ENCODE assay signal across 8 cellular contexts in the genomic region with DNA sequence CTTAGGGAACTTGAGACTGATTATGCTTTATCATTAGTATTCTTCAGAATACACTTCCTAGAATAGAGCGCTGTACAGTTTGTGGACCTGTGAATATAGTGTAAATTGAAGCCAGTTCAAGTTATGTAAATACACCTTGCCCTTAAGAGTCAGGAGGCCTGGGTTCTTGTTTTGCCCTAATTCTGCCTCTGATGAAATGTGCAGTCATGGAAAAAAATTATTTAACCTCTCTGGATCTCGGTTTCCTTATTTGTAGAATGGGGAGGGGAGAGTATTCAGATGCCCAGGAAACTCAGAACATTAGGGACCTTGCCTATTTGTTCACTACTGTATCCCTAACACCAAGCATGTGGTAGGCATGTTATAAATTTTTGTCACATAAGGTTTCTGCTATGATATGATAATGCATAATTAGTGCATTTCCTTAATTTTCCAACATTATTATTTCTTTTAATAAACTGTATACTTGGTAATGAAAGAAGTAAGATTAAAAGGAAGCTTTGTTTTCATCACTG. TPM values are rescaled to one million over a fixed set of nuclear protein-coding genes. Genes with fewer than 3 reads are reported as not detected.
DNase-seq lines count a peak whose midpoint lies in the region; ATAC-seq and TF ChIP-seq lines count a peak whose summit lies in the region.

No MANE protein-coding gene starts in this region.

- no peaks in the 10 kb centered on the region for H3K9me3 Mint-ChIP-seq in CD4-positive, CD25-positive, alpha-beta regulatory T cell
- peaks cover 0 to 4% (median 0%) of the 10 kb centered on the region in 11 donors for H3K9me3 Mint-ChIP-seq in naive thymus-derived CD4-positive, alpha-beta T cell

- no peaks in the 10 kb centered on the region for H3K9me3 ChIP-seq in CD4-positive, CD25-positive, alpha-beta regulatory T cell (ENCODE audit: control insufficient read depth in 2 of 2, low read length in 2 of 2)
- peaks cover 7% of the 10 kb centered on the region for H3K9me3 ChIP-seq in HUES64 (ENCODE audit: insufficient read depth, low read depth, low read length)
- no peaks in the 10 kb centered on the region for H3K9me3 ChIP-seq in naive thymus-derived CD4-positive, alpha-beta T cell (ENCODE audit: control insufficient read depth in 2 of 3, low read length in 3 of 3)
- H3K9me3 ChIP-seq in aorta (ENCODE audit: control insufficient read depth, low read length): no peaks in the 10 kb centered on the region

- intact Hi-C loops in naive thymus-derived CD4-positive, alpha-beta T cell (cut with micrococcal nuclease): loop anchor here (1.0 to 10.0 kb wide), 9 partner anchors 277 to 1975 kb away; partner anchors contain the start of genes FRA10AC1 (in 2 of the 2), BTAF1 (in 1 of the 2), CPEB3 (in 1 of the 2) and FGFBP3 (in 1 of the 2)
- intact Hi-C loops in head of caudate nucleus (cut with DNase I) (loop anchor here (5.0 to 10.0 kb wide), 2 partner anchors 33 to 255 kb away; partner anchors contain the start of gene KIF11), aorta (cut with DNase I) (loop anchor here in 1 of 2 donors (10.0 kb wide), 1 partner anchor 155 kb away; no protein-coding TSS in a partner anchor)

- peaks cover 3% of the 10 kb centered on the region for H3K36me3 Mint-ChIP-seq in CD4-positive, CD25-positive, alpha-beta regulatory T cell
- peaks cover 0 to 5% (median 0%) of the 10 kb centered on the region in 5 donors for H3K36me3 Mint-ChIP-seq in naive thymus-derived CD4-positive, alpha-beta T cell

- H3K4me1 Mint-ChIP-seq in CD4-positive, CD25-positive, alpha-beta regulatory T cell: peaks cover 26 to 47% (median 39%) of the 10 kb centered on the region in 4 donors
- H3K4me1 Mint-ChIP-seq in naive thymus-derived CD4-positive, alpha-beta T cell: peaks cover 13 to 55% (median 43%) of the 10 kb centered on the region in 7 donors

- no peak for DNase-seq in CD4-positive, CD25-positive, alpha-beta regulatory T cell
- DNase-seq in astrocyte of the spinal cord (ENCODE audit: low read depth, low spot score): no peak
- DNase-seq in naive thymus-derived CD4-positive, alpha-beta T cell: no peak
- DNase-seq in head of caudate nucleus: no peak
- no peak for DNase-seq in KBM-7
- DNase-seq in stimulated activated CD4-positive, alpha-beta T cell treated with anti-CD3 and anti-CD28 coated beads, Interleukin-4, amount 100 ng/mL, for 4 hours: no peak
- DNase-seq in aorta: no peak

- POLR2A ChIA-PET in naive thymus-derived CD4-positive, alpha-beta T cell (lab: Charles Lee): interaction anchor here (0.5 to 2.2 kb wide), 5 partner anchors 22 to 259 kb away, joined by 3 to 13 read pairs (median 3); partner anchors contain the start of gene KIF11

- H3K27me3 ChIP-seq in CD4-positive, CD25-positive, alpha-beta regulatory T cell (ENCODE audit: control insufficient read depth, insufficient read depth, low read length): no peaks in the 10 kb centered on the region
- H3K27me3 ChIP-seq in HUES64 (ENCODE audit: insufficient read depth, low read length): peaks cover 49% of the 10 kb centered on the region
- H3K27me3 ChIP-seq in naive thymus-derived CD4-positive, alpha-beta T cell (ENCODE audit: control insufficient read depth in 2 of 2, insufficient read depth in 2 of 2, low read length in 2 of 2): no peaks in the 10 kb centered on the region
- H3K27me3 ChIP-seq in aorta (ENCODE audit: control insufficient read depth in 1 of 2, insufficient read depth in 2 of 2, low read length in 1 of 2): no peaks in the 10 kb centered on the region

- in situ Hi-C loops in astrocyte of the spinal cord (cut with HindIII; ENCODE audit: low sequenced_read_pairs): no loop called here
- in situ Hi-C loops in KBM-7 (cut with MboI; ENCODE audit: low pct_unique_long_range_greater_than_20kb, low sequenced_read_pairs): no loop called here

- H3K9ac ChIP-seq in HUES64 (ENCODE audit: low read depth, low read length): no peak overlapping the region

- no peak for ATAC-seq in CD4-positive, CD25-positive, alpha-beta regulatory T cell (ENCODE audit: low read depth in 2 of 2)
- no peak for ATAC-seq in naive thymus-derived CD4-positive, alpha-beta T cell
- no peak for ATAC-seq in aorta (ENCODE audit: low FRiP score)

- no peaks in the 10 kb centered on the region for H3K36me3 ChIP-seq in CD4-positive, CD25-positive, alpha-beta regulatory T cell (ENCODE audit: control insufficient read depth, insufficient read depth, low read length)
- H3K36me3 ChIP-seq in HUES64 (ENCODE audit: insufficient read depth, low read length): no peaks in the 10 kb centered on the region
- no peaks in the 10 kb centered on the region for H3K36me3 ChIP-seq in naive thymus-derived CD4-positive, alpha-beta T cell (ENCODE audit: control insufficient read depth in 2 of 3, insufficient read depth in 3 of 3, low read length in 3 of 3)
- H3K36me3 ChIP-seq in aorta (ENCODE audit: control insufficient read depth in 1 of 2, insufficient read depth in 2 of 2, low read length in 1 of 2): no peaks in the 10 kb centered on the region

- no peak for TF ChIP-seq CTCF in astrocyte of the spinal cord (IDR thresholded peaks at IDR 0.05; ENCODE audit: low read depth, low read length)

- CTCF ChIA-PET in naive thymus-derived CD4-positive, alpha-beta T cell (lab: Charles Lee): interaction anchor here (0.6 to 1.9 kb wide), 2 partner anchors 29 to 1037 kb away, joined by 3 to 4 read pairs; no protein-coding TSS in a partner anchor

- H3K4me3 ChIP-seq in CD4-positive, CD25-positive, alpha-beta regulatory T cell (ENCODE audit: low read depth, low read length): peak overlapping the region; percentile 90
- H3K4me3 ChIP-seq in HUES64 (ENCODE audit: low read length) (peak overlapping the region; percentile 89), astrocyte of the spinal cord (ENCODE audit: low read depth, low read length) (peak overlapping the region; percentile 65), aorta (ENCODE audit: low read length in 2 of 2) (peak overlapping the region in 1 of 2 donors; percentile 75)
- peak overlapping the region; percentile 70 for H3K4me3 ChIP-seq in naive thymus-derived CD4-positive, alpha-beta T cell (ENCODE audit: low read length)

- peak overlapping the region; percentile 5 to 81 (median 76) for H3K27ac Mint-ChIP-seq in CD4-positive, CD25-positive, alpha-beta regulatory T cell
- H3K27ac Mint-ChIP-seq in naive thymus-derived CD4-positive, alpha-beta T cell: peak overlapping the region; percentile 5 to 92 (median 83)

- WGBS in HUES64: 74% methylated on average over 2 of the region's 2 CpGs
- WGBS in aorta, 2 donors: 54 to 59% methylated on average over 2 of the region's 2 CpGs

- H3K4me1 ChIP-seq in CD4-positive, CD25-positive, alpha-beta regulatory T cell (ENCODE audit: control insufficient read depth, insufficient read depth, low read length, poor library complexity, severe bottlenecking): peaks cover 11% of the 10 kb centered on the region
- H3K4me1 ChIP-seq in HUES64 (ENCODE audit: insufficient read depth, low read length) (peaks cover 5% of the 10 kb centered on the region; the same call in 1 of the 2 replicates), aorta (ENCODE audit: control insufficient read depth in 1 of 2, insufficient read depth in 2 of 2, low read length in 2 of 2) (no peaks in the 10 kb centered on the region)
- H3K4me1 ChIP-seq in naive thymus-derived CD4-positive, alpha-beta T cell (ENCODE audit: control insufficient read depth in 2 of 2, insufficient read depth in 2 of 2, low read length in 2 of 2): peaks cover 7 to 19% of the 10 kb centered on the region in 2 donors

- H3K27me3 Mint-ChIP-seq in CD4-positive, CD25-positive, alpha-beta regulatory T cell: no peaks in the 10 kb centered on the region
- no peaks in the 10 kb centered on the region for H3K27me3 Mint-ChIP-seq in naive thymus-derived CD4-positive, alpha-beta T cell

- H3K4me3 Mint-ChIP-seq in CD4-positive, CD25-positive, alpha-beta regulatory T cell: peak overlapping the region; percentile 85 to 96 (median 88)
- peak overlapping the region; percentile 81 to 93 (median 87) for H3K4me3 Mint-ChIP-seq in naive thymus-derived CD4-positive, alpha-beta T cell

- no peak overlapping the region for H3K27ac ChIP-seq in CD4-positive, CD25-positive, alpha-beta regulatory T cell (ENCODE audit: insufficient read depth, low read length, poor library complexity, severe bottlenecking)
- H3K27ac ChIP-seq in HUES64 (ENCODE audit: low read depth, low read length): no peak overlapping the region
- peak overlapping the region; percentile 95 for H3K27ac ChIP-seq in naive thymus-derived CD4-positive, alpha-beta T cell (ENCODE audit: low read depth, low read length)
- H3K27ac ChIP-seq in aorta (ENCODE audit: low read depth in 1 of 2, low read length in 2 of 2): no peak overlapping the region

RNA-seq across cellular contexts. Expression of gene EXOC6, which starts 1.3 kb away (rescaled TPM):
- 16.9 TPM for total RNA-seq in CD4-positive, CD25-positive, alpha-beta regulatory T cell
- 10 to 100 TPM in 2 of 4 donors, 1 to 10 TPM in 2; 7.5 to 10.7 (median 9.9) TPM for polyA plus RNA-seq in CD4-positive, CD25-positive, alpha-beta regulatory T cell
- polyA plus RNA-seq in HUES64 (2013, experiment 1 of 2): 7.2 TPM
- 7.5 TPM for polyA plus RNA-seq in HUES64 (2013, experiment 2 of 2)
- 10 to 100 TPM in 3 of 5 experiments, 1 to 10 TPM in 2; 8.1 to 12.1 (median 11.4) TPM for total RNA-seq in naive thymus-derived CD4-positive, alpha-beta T cell
- polyA plus RNA-seq in naive thymus-derived CD4-positive, alpha-beta T cell: 1 to 10 TPM; 5.8 to 6.0 TPM
- total RNA-seq in aorta: 10 to 100 TPM; 16.2 to 17.6 TPM
- polyA plus RNA-seq in aorta: 1 to 10 TPM; 3.0 to 4.8 TPM
